In the genomic region with DNA sequence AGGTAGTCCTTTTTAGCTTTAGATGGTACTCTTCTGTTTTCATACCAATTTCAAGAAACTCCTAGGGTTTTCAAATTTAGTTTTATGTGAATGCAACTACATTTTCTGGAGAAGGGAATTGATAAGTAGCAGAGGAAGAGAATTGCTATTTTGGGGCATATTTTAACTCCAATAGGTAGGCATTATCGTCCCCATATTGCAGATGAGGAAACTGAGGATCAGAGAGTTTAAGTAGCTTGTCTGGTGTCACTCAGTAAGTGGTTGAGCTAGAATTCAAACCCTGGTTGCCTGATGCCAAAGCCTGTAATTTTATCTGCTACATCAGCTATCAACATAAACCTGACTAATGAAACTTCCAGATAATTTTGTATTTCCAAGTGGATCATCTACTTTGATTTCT, we compare ENCODE assay signal across 10 cellular contexts. TPM values are rescaled to one million over a fixed set of nuclear protein-coding genes. Genes with fewer than 3 reads are reported as not detected.
DNase-seq lines count a peak whose midpoint lies in the region; ATAC-seq and TF ChIP-seq lines count a peak whose summit lies in the region.
"Had no signal": no experiment of that assay in that cellular context is flagged by ENCODE, and none has a peak within 500 bp of the region (broad histone marks: within the 10 kb centered on the region; RNA-seq: fewer than 3 reads in every experiment).

No MANE protein-coding gene starts in this region.

- no peak for TF ChIP-seq CTCF in VCaP (conservative IDR thresholded peaks at IDR 0.05)
- TF ChIP-seq CTCF in foreskin fibroblast (IDR thresholded peaks at IDR 0.05; ENCODE audit: low read depth, low read length), result no peak
- TF ChIP-seq CTCF in RWPE1 (conservative IDR thresholded peaks at IDR 0.05; ENCODE audit: low read depth), result no peak

- H3K4me3 Mint-ChIP-seq in activated CD4-positive, alpha-beta T cell treated with anti-CD3 and anti-CD28 coated beads, Interleukin-2, amount 10 ng/mL, durations not matched to agents 24 days and 14 days, result peak overlapping the region; percentile 96
- H3K4me3 Mint-ChIP-seq in stimulated activated effector memory CD8-positive, alpha-beta T cell treated with anti-CD3 and anti-CD28 coated beads, Interleukin-12 subunit alpha, Interleukin-12 subunit beta, amount 100 ng/mL, for 72 hours, result peak overlapping the region; percentile 84

- H3K4me1 Mint-ChIP-seq in activated CD4-positive, alpha-beta T cell treated with anti-CD3 and anti-CD28 coated beads, Interleukin-2, amount 10 ng/mL, durations not matched to agents 24 days and 14 days, result peaks cover 60% of the 10 kb centered on the region
- peaks cover 71% of the 10 kb centered on the region for H3K4me1 Mint-ChIP-seq in stimulated activated effector memory CD8-positive, alpha-beta T cell treated with anti-CD3 and anti-CD28 coated beads, Interleukin-12 subunit alpha, Interleukin-12 subunit beta, amount 100 ng/mL, for 72 hours

- H3K9me3 Mint-ChIP-seq in activated CD4-positive, alpha-beta T cell treated with anti-CD3 and anti-CD28 coated beads, Interleukin-2, amount 10 ng/mL, durations not matched to agents 24 days and 14 days, result no peaks in the 10 kb centered on the region
- H3K9me3 Mint-ChIP-seq in stimulated activated effector memory CD8-positive, alpha-beta T cell treated with anti-CD3 and anti-CD28 coated beads, Interleukin-12 subunit alpha, Interleukin-12 subunit beta, amount 100 ng/mL, for 72 hours, result no peaks in the 10 kb centered on the region

- no peaks in the 10 kb centered on the region for H3K27me3 Mint-ChIP-seq in activated CD4-positive, alpha-beta T cell treated with anti-CD3 and anti-CD28 coated beads, Interleukin-2, amount 10 ng/mL, durations not matched to agents 24 days and 14 days

- ATAC-seq in stimulated activated effector memory CD8-positive, alpha-beta T cell treated with anti-CD3 and anti-CD28 coated beads, Interleukin-12 subunit alpha, Interleukin-12 subunit beta, amount 100 ng/mL, for 72 hours, result no peak
- ATAC-seq: Right ventricle myocardium inferior had no signal

- peak overlapping the region; percentile 36 for H3K27ac Mint-ChIP-seq in activated CD4-positive, alpha-beta T cell treated with anti-CD3 and anti-CD28 coated beads, Interleukin-2, amount 10 ng/mL, durations not matched to agents 24 days and 14 days
- peak overlapping the region; percentile 100 for H3K27ac Mint-ChIP-seq in stimulated activated effector memory CD8-positive, alpha-beta T cell treated with anti-CD3 and anti-CD28 coated beads, Interleukin-12 subunit alpha, Interleukin-12 subunit beta, amount 100 ng/mL, for 72 hours

- H3K27ac ChIP-seq in VCaP (peak overlapping the region; percentile 99), RWPE1 (no peak overlapping the region)

- intact Hi-C loops in activated CD4-positive, alpha-beta T cell treated with anti-CD3 and anti-CD28 coated beads, Interleukin-2, amount 10 ng/mL, durations not matched to agents 24 days and 14 days (cut with micrococcal nuclease), result loop anchor here (5.0 to 10.0 kb wide), 2 partner anchors 49 to 151 kb away; no protein-coding TSS in a partner anchor

- H3K4me3 ChIP-seq in foreskin fibroblast (ENCODE audit: low read depth in 1 of 2, low read length in 2 of 2), result peak overlapping the region; percentile 88 to 93

- POLR2A ChIA-PET in RWPE1 (lab: Yijun Ruan, JAX; ENCODE audit: low non-redundant PET), result no interaction called here

- peaks cover 38% of the 10 kb centered on the region for H3K36me3 Mint-ChIP-seq in activated CD4-positive, alpha-beta T cell treated with anti-CD3 and anti-CD28 coated beads, Interleukin-2, amount 10 ng/mL, durations not matched to agents 24 days and 14 days (ENCODE audit: low read depth)
- H3K36me3 Mint-ChIP-seq in stimulated activated effector memory CD8-positive, alpha-beta T cell treated with anti-CD3 and anti-CD28 coated beads, Interleukin-12 subunit alpha, Interleukin-12 subunit beta, amount 100 ng/mL, for 72 hours, result peaks cover 41% of the 10 kb centered on the region

- CTCF ChIA-PET in RWPE1 (lab: Yijun Ruan, JAX), result interaction anchor here (0.6 kb wide), 1 partner anchor 122 kb away, joined by 6 read pairs; no protein-coding TSS in a partner anchor

- no peak for DNase-seq in activated CD4-positive, alpha-beta T cell treated with anti-CD3 and anti-CD28 coated beads, Interleukin-2, amount 10 ng/mL, durations not matched to agents 24 days and 14 days
- DNase-seq in activated CD4-positive, alpha-beta T cell treated with anti-CD3 and anti-CD28 coated beads, Interleukin-2, amount 50 U/mL, for 48 hours, result no peak
- DNase-seq in foreskin fibroblast (no peak), NCI-H510A treated with DMSO at 0.1 percent for 48 hours (lab: John Stamatoyannopoulos, UW) (no peak), RWPE1 (ENCODE audit: low spot score) (no peak)
- DNase-seq in stimulated activated effector memory CD8-positive, alpha-beta T cell treated with anti-CD3 and anti-CD28 coated beads, Interleukin-12 subunit alpha, Interleukin-12 subunit beta, amount 100 ng/mL, for 72 hours (ENCODE audit: low spot score in 2 of 2), result no peak
- no peak for DNase-seq in stimulated activated CD4-positive, alpha-beta T cell treated with anti-CD3 and anti-CD28 coated beads, Interleukin-2, amount 100 ng/mL, for 24 hours
- DNase-seq: NCI-H1417 had no signal

RNA-seq across cellular contexts. Expression of a gene that starts 1.9 kb away (rescaled TPM):
- 66.5 and 73.2 TPM in 2 replicates for total RNA-seq in activated CD4-positive, alpha-beta T cell treated with anti-CD3 and anti-CD28 coated beads, Interleukin-2, amount 10 ng/mL, durations not matched to agents 24 days and 14 days

RNA-seq across cellular contexts. Expression of a gene that starts 27.9 kb away (rescaled TPM):
- total RNA-seq in activated CD4-positive, alpha-beta T cell treated with anti-CD3 and anti-CD28 coated beads, Interleukin-2, amount 10 ng/mL, durations not matched to agents 24 days and 14 days, result 2.0 and 2.4 TPM in 2 replicates
